1 cellular context compared by ENCODE assay signal in genomic region chr5:160092960-160093701, GRCh38.
TF ChIP-seq lines count a peak whose summit lies in the region.

No MANE protein-coding gene starts in this region.

TF ChIP-seq in GM12878, 131 proteins besides CTCF, POLR2A, EP300 and RAD21 (continued from another document):
- TF ChIP-seq LARP7 (IDR thresholded peaks at IDR 0.05) (no peak), PBX3 (IDR thresholded peaks at IDR 0.05; ENCODE audit: insufficient replicate concordance, low read depth, low read length) (no peak), WRNIP1 (IDR thresholded peaks at IDR 0.05; ENCODE audit: borderline replicate concordance, low read depth, low read length) (no peak), NKRF (conservative IDR thresholded peaks at IDR 0.05) (no peak), BCL11A (IDR thresholded peaks at IDR 0.05; ENCODE audit: low read depth, low read length) (no peak), YBX1 (IDR thresholded peaks at IDR 0.05) (no peak), E2F8 (IDR thresholded peaks at IDR 0.05; ENCODE audit: low read depth, partially characterized antibody) (no peak), IRF5 (IDR thresholded peaks at IDR 0.05; ENCODE audit: borderline replicate concordance) (peak; percentile 23; the same call in 1 of the 2 replicates), SREBF2 (IDR thresholded peaks at IDR 0.05; ENCODE audit: low read length) (no peak), ZNF687 (IDR thresholded peaks at IDR 0.05) (no peak), JUNB (IDR thresholded peaks at IDR 0.05) (peak; percentile 19), SRF (IDR thresholded peaks at IDR 0.05; ENCODE audit: low read depth in 2 of 2, low read length in 2 of 2) (no peak), E2F4 (IDR thresholded peaks at IDR 0.05; ENCODE audit: low read depth, low read length) (no peak), MEF2A (IDR thresholded peaks at IDR 0.05; ENCODE audit: insufficient read depth, low read depth, low read length) (peak; percentile 50; the same call in 1 of the 2 replicates), MTA2 (IDR thresholded peaks at IDR 0.05; ENCODE audit: low read depth) (peak; percentile 41; the same call in 1 of the 2 replicates)
TF ChIP-seq in GM12878: peak in this region for 19.
